ENCODE assay signal across 1 cellular context in genomic region chr14:104092931-104093365, GRCh38.
TF ChIP-seq lines count a peak whose summit lies in the region.

No MANE protein-coding gene starts in this region.

TF ChIP-seq in HepG2, 621 proteins besides CTCF, POLR2A, EP300 and RAD21:
- TF ChIP-seq MIER2 (CRISPR knock-in tag; IDR thresholded peaks at IDR 0.05) (no peak), ZNF746 (CRISPR knock-in tag; IDR thresholded peaks at IDR 0.05) (no peak), ZNF770 (CRISPR knock-in tag; IDR thresholded peaks at IDR 0.05) (no peak), CBX1 (IDR thresholded peaks at IDR 0.05; ENCODE audit: low read depth) (no peak), PTBP1 (IDR thresholded peaks at IDR 0.05; ENCODE audit: low read depth, low read length, poor library complexity, severe bottlenecking) (no peak), ZNF550 (CRISPR knock-in tag; IDR thresholded peaks at IDR 0.05; ENCODE audit: borderline replicate concordance) (no peak), HOXA7 (CRISPR knock-in tag; IDR thresholded peaks at IDR 0.05) (no peak), ZBTB14 (CRISPR knock-in tag; IDR thresholded peaks at IDR 0.05) (no peak), ZNF607 (CRISPR knock-in tag; IDR thresholded peaks at IDR 0.05; ENCODE audit: borderline replicate concordance) (no peak)
